ENCODE assay signal across 10 cellular contexts in the genomic region with DNA sequence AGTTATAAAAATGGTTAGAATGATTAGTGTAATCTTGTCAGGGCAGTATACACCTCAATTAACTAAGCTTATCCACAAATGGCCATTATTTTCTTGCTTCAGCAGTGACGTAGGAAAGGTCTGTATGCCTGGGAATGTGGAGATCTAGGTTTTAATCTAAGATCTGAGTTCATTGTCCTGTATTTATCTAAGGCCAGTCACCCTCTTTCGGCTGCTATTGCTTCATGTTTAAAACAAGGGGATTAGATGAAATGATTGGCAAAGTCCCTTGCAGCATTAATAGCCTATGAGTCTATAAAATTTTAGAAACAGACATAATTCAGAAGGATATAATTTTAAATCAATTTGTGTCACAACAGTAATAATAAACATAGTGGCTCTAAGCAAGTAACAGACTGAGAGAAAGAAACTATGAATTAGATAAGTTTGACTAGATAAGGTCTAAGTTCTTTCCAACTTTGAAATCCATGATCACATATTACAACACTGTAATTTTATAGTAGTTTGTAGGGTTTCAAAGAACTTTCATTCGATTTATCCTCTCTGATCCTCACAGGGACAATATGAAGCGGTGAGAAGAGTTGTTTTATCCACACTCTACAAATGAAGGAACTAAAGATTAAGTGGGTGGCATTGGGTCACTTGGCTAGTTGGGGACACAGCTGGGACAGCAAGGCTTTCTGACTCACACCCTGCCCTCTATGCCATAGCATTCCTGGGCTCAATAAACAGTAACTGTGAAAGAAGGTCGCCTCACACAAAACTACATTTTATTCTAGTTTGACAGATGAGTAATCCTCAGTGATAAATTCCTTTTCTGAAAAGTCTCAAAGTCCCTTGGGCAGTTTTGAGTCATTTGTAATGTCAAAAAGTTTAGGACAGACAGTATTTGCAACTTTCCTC.
DNase-seq lines count a peak whose midpoint lies in the region; ATAC-seq, FAIRE-seq and TF ChIP-seq lines count a peak whose summit lies in the region.
"Had no signal": no experiment of that assay in that cellular context is flagged by ENCODE, and none has a peak within 500 bp of the region (broad histone marks: within the 10 kb centered on the region; RNA-seq: fewer than 3 reads in every experiment).

No MANE protein-coding gene starts in this region.

- no peaks in the 10 kb centered on the region for H3K9me3 Mint-ChIP-seq in type B pancreatic cell

- peaks cover 17% of the 10 kb centered on the region for H3K4me1 Mint-ChIP-seq in type B pancreatic cell (ENCODE audit: unreplicated experiment)

- H3K27ac Mint-ChIP-seq in type B pancreatic cell: peak overlapping the region; percentile 93

- peak overlapping the region; percentile 48 for H3K4me3 Mint-ChIP-seq in type B pancreatic cell

- no peaks in the 10 kb centered on the region for H3K9me3 ChIP-seq in right cardiac atrium (ENCODE audit: control insufficient read depth, low read length)
- H3K9me3 ChIP-seq: sigmoid colon had no signal

- TF ChIP-seq CTCF in type B pancreatic cell (conservative IDR thresholded peaks at IDR 0.05): no peak

- 64% methylated on average over 5 of the region's 5 CpGs for WGBS in right cardiac atrium

- DNase-seq in right cardiac atrium (no peak), Right ventricle myocardium inferior (ENCODE audit: missing footprints) (no peak), SW480 (ENCODE audit: low spot score) (peak; percentile 52), foreskin melanocyte (peak; percentile 77), type B pancreatic cell (ENCODE audit: extremely low spot score, unreplicated experiment) (no peak), NCI-H446 (lab: John Stamatoyannopoulos, UW) (no peak), frontal cortex (ENCODE audit: low spot score in 2 of 2) (no peak)
- DNase-seq: NCI-H82, sigmoid colon had no signal

- intact Hi-C loops in right cardiac atrium (cut with DNase I) (no loop called here), Right ventricle myocardium inferior (cut with DNase I) (no loop called here)

- no peaks in the 10 kb centered on the region for H3K27me3 ChIP-seq in right cardiac atrium (ENCODE audit: control insufficient read depth, insufficient read depth)
- H3K27me3 ChIP-seq: sigmoid colon had no signal

- H3K27ac ChIP-seq in right cardiac atrium (ENCODE audit: low read length): no peak overlapping the region

- FAIRE-seq in frontal cortex (lab: Jason Lieb, UNC): no peak

- peak; percentile 39 to 43 for ATAC-seq in right cardiac atrium
- ATAC-seq in Right ventricle myocardium inferior: no peak
- ATAC-seq in HG03095 (IDR thresholded peaks at IDR 0.05; ENCODE audit: unreplicated experiment): no peak

- H3K36me3 Mint-ChIP-seq in type B pancreatic cell: no peaks in the 10 kb centered on the region

- no peak overlapping the region for H3K4me3 ChIP-seq in right cardiac atrium (ENCODE audit: low read length)
- H3K4me3 ChIP-seq: sigmoid colon had no signal

- peaks cover under 1% of the 10 kb centered on the region for H3K4me1 ChIP-seq in right cardiac atrium (ENCODE audit: control insufficient read depth, insufficient read depth, low read length)
- H3K4me1 ChIP-seq: sigmoid colon had no signal

- no peaks in the 10 kb centered on the region for H3K27me3 Mint-ChIP-seq in type B pancreatic cell

Comparison
In these comparisons a context has a peak if more than half of its experiments do, and no peak if none do; other contexts are left out.
1. ATAC-seq: peak in right cardiac atrium (2 of 2); none in Right ventricle myocardium inferior (single experiment) and HG03095 (single experiment).
2. DNase-seq: peak in SW480 (single experiment) and foreskin melanocyte (single experiment); none in right cardiac atrium (0 of 3), Right ventricle myocardium inferior (single experiment), type B pancreatic cell (single experiment), NCI-H446 (0 of 2) and frontal cortex (0 of 2).